23 cellular contexts compared by ENCODE assay signal in the genomic region with DNA sequence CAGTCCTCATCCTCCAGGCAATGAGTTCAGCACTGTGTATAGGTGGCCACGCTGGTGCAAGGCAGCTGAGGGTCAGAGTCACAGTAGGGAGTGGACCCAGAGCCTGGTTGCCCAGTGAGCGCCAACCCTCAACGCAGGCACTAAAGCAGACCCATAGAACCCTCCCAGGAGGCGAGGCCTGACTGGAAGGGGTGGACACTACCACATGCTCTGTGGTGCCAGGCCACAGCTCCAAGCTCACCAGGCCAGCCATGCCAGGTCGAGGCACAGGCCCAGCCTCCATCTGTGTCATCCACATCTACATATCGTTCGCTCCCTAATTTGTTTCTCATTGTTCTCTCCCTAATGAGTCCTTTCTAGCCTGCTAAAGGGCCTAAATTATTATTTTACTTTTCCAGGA.
DNase-seq lines count a peak whose midpoint lies in the region; ATAC-seq and TF ChIP-seq lines count a peak whose summit lies in the region.
"Had no signal": no experiment of that assay in that cellular context is flagged by ENCODE, and none has a peak within 500 bp of the region (broad histone marks: within the 10 kb centered on the region; RNA-seq: fewer than 3 reads in every experiment).

No MANE protein-coding gene starts in this region.

- no peak overlapping the region for H3K9ac ChIP-seq in H9 (ENCODE audit: extremely low read depth, insufficient read length, low read length)
- no peak overlapping the region for H3K9ac ChIP-seq in endodermal cell (ENCODE audit: extremely low read depth, low read length, poor library complexity, severe bottlenecking)
- H3K9ac ChIP-seq: BLaER1 treated with 17β-estradiol and CSF1 and Interleukin-3, amounts not matched to agents 10 nM and 100 nM had no signal

- H2BK5ac ChIP-seq in H9 (ENCODE audit: insufficient read length, low read length): no peak overlapping the region

- no peak overlapping the region for H3T11ph ChIP-seq in H9 (ENCODE audit: low read length)

- no peak overlapping the region for H2AK5ac ChIP-seq in H9 (ENCODE audit: insufficient read length, low read length)

- no peak overlapping the region for H3K23ac ChIP-seq in H9 (ENCODE audit: insufficient read length, low read depth, low read length)

- H3K27ac ChIP-seq in H9 (ENCODE audit: insufficient read length, low read depth, low read length) (no peak overlapping the region), endodermal cell (ENCODE audit: low read depth, low read length) (no peak overlapping the region)
- no peak overlapping the region for H3K27ac ChIP-seq in CD4-positive, alpha-beta T cell (ENCODE audit: low read depth, low read length)
- H3K27ac ChIP-seq: 22Rv1; A549; BLaER1 treated with 17β-estradiol and CSF1 and Interleukin-3, amounts not matched to agents 10 nM and 100 nM; C4-2B had no signal

- H4K5ac ChIP-seq in H9 (ENCODE audit: insufficient read length, low read depth, low read length): no peak overlapping the region

- no peak overlapping the region for H3K4me2 ChIP-seq in H9 (ENCODE audit: insufficient read depth, insufficient read length, low read length)
- H3K4me2 ChIP-seq: A549; BLaER1 treated with 17β-estradiol and CSF1 and Interleukin-3, amounts not matched to agents 10 nM and 100 nM had no signal

- no peaks in the 10 kb centered on the region for H4K20me1 ChIP-seq in H9 (ENCODE audit: control insufficient read depth, insufficient read depth, insufficient read length)
- H4K20me1 ChIP-seq: BLaER1 treated with 17β-estradiol and CSF1 and Interleukin-3, amounts not matched to agents 10 nM and 100 nM had no signal

- H3K27ac Mint-ChIP-seq in H9 (no peak overlapping the region), endodermal cell (no peak overlapping the region)
- H3K27ac Mint-ChIP-seq in stimulated activated memory B cell treated with anti-CD40 and anti-IgM and Interleukin-4, amounts not matched to agents 10 μg/mL and 1 μg/mL and 100 μg/mL, for 72 hours: no peak overlapping the region
- no peak overlapping the region for H3K27ac Mint-ChIP-seq in CD4-positive, alpha-beta T cell
- H3K27ac Mint-ChIP-seq: B cell; CD4-positive, alpha-beta memory T cell; CD8-positive, alpha-beta memory T cell had no signal

- H3K9me3 Mint-ChIP-seq in H9 (no peaks in the 10 kb centered on the region), endodermal cell (no peaks in the 10 kb centered on the region)
- no peaks in the 10 kb centered on the region for H3K9me3 Mint-ChIP-seq in stimulated activated memory B cell treated with anti-CD40 and anti-IgM and Interleukin-4, amounts not matched to agents 10 μg/mL and 1 μg/mL and 100 μg/mL, for 72 hours
- no peaks in the 10 kb centered on the region for H3K9me3 Mint-ChIP-seq in CD4-positive, alpha-beta T cell
- H3K9me3 Mint-ChIP-seq: CD4-positive, alpha-beta memory T cell; CD8-positive, alpha-beta memory T cell had no signal

- H2BK20ac ChIP-seq in H9 (ENCODE audit: low read depth, low read length, poor library complexity, severe bottlenecking): no peak overlapping the region

- H3K4me3 Mint-ChIP-seq in H9: no peak overlapping the region
- H3K4me3 Mint-ChIP-seq in endodermal cell: no peak overlapping the region
- H3K4me3 Mint-ChIP-seq in stimulated activated memory B cell treated with anti-CD40 and anti-IgM and Interleukin-4, amounts not matched to agents 10 μg/mL and 1 μg/mL and 100 μg/mL, for 72 hours: no peak overlapping the region
- H3K4me3 Mint-ChIP-seq in CD4-positive, alpha-beta T cell: no peak overlapping the region
- H3K4me3 Mint-ChIP-seq: B cell; CD4-positive, alpha-beta memory T cell; CD8-positive, alpha-beta memory T cell had no signal

- H2BK120ac ChIP-seq in H9 (ENCODE audit: low read depth, low read length, poor library complexity, severe bottlenecking): no peak overlapping the region

- H2BK15ac ChIP-seq in H9 (ENCODE audit: low read depth, low read length): no peak overlapping the region

- H3K4me1 Mint-ChIP-seq in H9: peaks cover 3% of the 10 kb centered on the region in 2 experiments; a peak in 3 of 4 replicates
- H3K4me1 Mint-ChIP-seq in endodermal cell: peaks cover 7% of the 10 kb centered on the region
- H3K4me1 Mint-ChIP-seq in stimulated activated memory B cell treated with anti-CD40 and anti-IgM and Interleukin-4, amounts not matched to agents 10 μg/mL and 1 μg/mL and 100 μg/mL, for 72 hours: peaks cover 7% of the 10 kb centered on the region
- no peaks in the 10 kb centered on the region for H3K4me1 Mint-ChIP-seq in CD4-positive, alpha-beta T cell (ENCODE audit: low read depth)

- no peak overlapping the region for H3K56ac ChIP-seq in H9 (ENCODE audit: insufficient read length, low read depth, low read length)

- POLR2A ChIA-PET in CD4-positive, alpha-beta T cell (lab: Charles Lee): no interaction called here

- no peak overlapping the region for H4K8ac ChIP-seq in H9 (replicated peaks; ENCODE audit: insufficient read length, low read depth, low read length)

- H3K79me2 ChIP-seq in H9 (ENCODE audit: insufficient read depth, low read length): no peaks in the 10 kb centered on the region

- H3K4me3 ChIP-seq in endodermal cell (ENCODE audit: low read length): no peak overlapping the region
- H3K4me3 ChIP-seq: A549; BLaER1 treated with 17β-estradiol and CSF1 and Interleukin-3, amounts not matched to agents 10 nM and 100 nM; GM12878 had no signal

- TF ChIP-seq CTCF in H9 (conservative IDR thresholded peaks at IDR 0.05): no peak
- TF ChIP-seq CTCF in endodermal cell (conservative IDR thresholded peaks at IDR 0.05): no peak
- TF ChIP-seq CTCF in CD4-positive, alpha-beta T cell (IDR thresholded peaks at IDR 0.05): no peak

- H3K36me3 Mint-ChIP-seq in H9 (ENCODE audit: insufficient read depth in 1 of 3, low read depth in 3 of 3) (no peaks in the 10 kb centered on the region), endodermal cell (ENCODE audit: low read depth) (no peaks in the 10 kb centered on the region)
- H3K36me3 Mint-ChIP-seq in stimulated activated memory B cell treated with anti-CD40 and anti-IgM and Interleukin-4, amounts not matched to agents 10 μg/mL and 1 μg/mL and 100 μg/mL, for 72 hours: no peaks in the 10 kb centered on the region
- no peaks in the 10 kb centered on the region for H3K36me3 Mint-ChIP-seq in CD4-positive, alpha-beta T cell (ENCODE audit: low read depth)
- H3K36me3 Mint-ChIP-seq: CD4-positive, alpha-beta memory T cell; CD8-positive, alpha-beta memory T cell had no signal

- no peaks in the 10 kb centered on the region for H3K36me3 ChIP-seq in endodermal cell (ENCODE audit: control insufficient read depth, insufficient read depth, low read length)
- H3K36me3 ChIP-seq: BLaER1 treated with 17β-estradiol and CSF1 and Interleukin-3, amounts not matched to agents 10 nM and 100 nM had no signal

- H2BK12ac ChIP-seq in H9 (ENCODE audit: insufficient read length, low read depth, low read length): no peak overlapping the region

- no peak overlapping the region for H2AFZ ChIP-seq in H9 (ENCODE audit: low read length)

- DNase-seq in H9: no peak
- peak; percentile 21 for DNase-seq in endodermal cell
- DNase-seq in CD4-positive, alpha-beta T cell: no peak
- no peak for DNase-seq in kidney glomerular epithelial cell (lab: John Stamatoyannopoulos, UW)
- DNase-seq: AML-193; CD4-positive, alpha-beta memory T cell; CD8-positive, alpha-beta memory T cell; COR-L47; DMS 273 treated with DMSO at 0.1 percent for 48 hours; DMS153; DMS53; DMS79; DND-41; EL; GDM1 had no signal

- H3K18ac ChIP-seq in H9 (ENCODE audit: insufficient read length, low read depth, low read length): peak overlapping the region; percentile 29

- no peaks in the 10 kb centered on the region for H3K23me2 ChIP-seq in H9 (ENCODE audit: insufficient read length, low read depth, low read length, poor library complexity, severe bottlenecking)

- intact Hi-C loops in CD4-positive, alpha-beta T cell (cut with DNase I, micrococcal nuclease): no loop called here

- no peak overlapping the region for H4K91ac ChIP-seq in H9 (ENCODE audit: insufficient read length, low read depth, low read length)

- peak; percentile 34 for ATAC-seq in stimulated activated memory B cell treated with anti-CD40 and anti-IgM and Interleukin-4, amounts not matched to agents 10 μg/mL and 1 μg/mL and 100 μg/mL, for 72 hours
- ATAC-seq in CD4-positive, alpha-beta T cell (ENCODE audit: poor library complexity): no peak
- ATAC-seq in HG03135 (IDR thresholded peaks at IDR 0.05; ENCODE audit: unreplicated experiment): no peak
- ATAC-seq: A549, GM12878 had no signal

- H3K4ac ChIP-seq in H9 (ENCODE audit: low read depth, low read length): no peak overlapping the region

- H3K27me3 Mint-ChIP-seq in H9 (ENCODE audit: low read depth) (peaks cover 7% of the 10 kb centered on the region), endodermal cell (ENCODE audit: insufficient read depth) (peaks cover 14% of the 10 kb centered on the region)
- H3K27me3 Mint-ChIP-seq in stimulated activated memory B cell treated with anti-CD40 and anti-IgM and Interleukin-4, amounts not matched to agents 10 μg/mL and 1 μg/mL and 100 μg/mL, for 72 hours: peaks cover 62% of the 10 kb centered on the region
- peaks cover 40% of the 10 kb centered on the region for H3K27me3 Mint-ChIP-seq in CD4-positive, alpha-beta T cell

- no peaks in the 10 kb centered on the region for H3K79me1 ChIP-seq in H9 (ENCODE audit: insufficient read depth, low read depth, low read length, poor library complexity, severe bottlenecking)

- WGBS in H9 (ENCODE audit: extremely low coverage, insufficient read length, low lambda C conversion rate): no CpG with 5 or more reads among the region's 7 CpGs
- 92 to 100% methylated on average over 5 to 7 of the region's 7 CpGs for WGBS in endodermal cell (ENCODE audit: insufficient coverage in 1 of 2, insufficient read length in 1 of 2), 2 experiments

- H3K9me3 ChIP-seq in H9 (ENCODE audit: control insufficient read depth, low read depth, low read length): no peaks in the 10 kb centered on the region
- H3K9me3 ChIP-seq in endodermal cell (ENCODE audit: control insufficient read depth, low read length): no peaks in the 10 kb centered on the region
- H3K9me3 ChIP-seq in CD4-positive, alpha-beta T cell (ENCODE audit: control insufficient read depth, low read length): no peaks in the 10 kb centered on the region
- H3K9me3 ChIP-seq: A549; BLaER1 treated with 17β-estradiol and CSF1 and Interleukin-3, amounts not matched to agents 10 nM and 100 nM had no signal

- H3K27me3 ChIP-seq in H9 (ENCODE audit: insufficient read depth, low read length) (no peaks in the 10 kb centered on the region), endodermal cell (ENCODE audit: control insufficient read depth, insufficient read depth, low read length, poor library complexity, severe bottlenecking) (no peaks in the 10 kb centered on the region)
- H3K27me3 ChIP-seq in CD4-positive, alpha-beta T cell (ENCODE audit: control insufficient read depth, insufficient read depth, low read length): peaks cover 4% of the 10 kb centered on the region
- H3K27me3 ChIP-seq: BLaER1 treated with 17β-estradiol and CSF1 and Interleukin-3, amounts not matched to agents 10 nM and 100 nM had no signal

- no peaks in the 10 kb centered on the region for H3K4me1 ChIP-seq in H9 (ENCODE audit: insufficient read depth, low read length)
- no peaks in the 10 kb centered on the region for H3K4me1 ChIP-seq in endodermal cell (ENCODE audit: control insufficient read depth, insufficient read depth, low read length)
- H3K4me1 ChIP-seq: A549 had no signal

- CTCF ChIA-PET in CD4-positive, alpha-beta T cell (lab: Charles Lee): no interaction called here

- H3K14ac ChIP-seq in H9 (ENCODE audit: insufficient read depth, low read length): peak overlapping the region; percentile 49; the same call in 1 of the 2 replicates
